In genomic region chr7:104643587-104644217, GRCh38 we compare ENCODE assay signal across 11 cellular contexts.
DNase-seq lines count a peak whose midpoint lies in the region.
"Had no signal": no experiment of that assay in that cellular context is flagged by ENCODE, and none has a peak within 500 bp of the region (broad histone marks: within the 10 kb centered on the region; RNA-seq: fewer than 3 reads in every experiment).

No MANE protein-coding gene starts in this region.

- peaks cover 17% of the 10 kb centered on the region for H3K27me3 ChIP-seq in adipocyte (replicated peaks; ENCODE audit: control insufficient read depth, insufficient read depth, low read length)
- H3K27me3 ChIP-seq: ovary, upper lobe of left lung had no signal

- H3K4me1 ChIP-seq in adipocyte (ENCODE audit: control insufficient read depth, insufficient read depth, low read length) = no peaks in the 10 kb centered on the region
- H3K4me1 ChIP-seq: upper lobe of left lung had no signal

- DNase-seq in EH (ENCODE audit: low read depth) = peak; percentile 3
- DNase-seq in HT1080 (ENCODE audit: low read depth) = peak; percentile 24
- peak; percentile 12 for DNase-seq in adipocyte (ENCODE audit: low read depth)
- peak; percentile 6 to 47 for DNase-seq in lung microvascular endothelial cell (ENCODE audit: low read depth in 2 of 2)
- DNase-seq in dedifferentiated amniotic fluid mesenchymal stem cell (ENCODE audit: extremely low spot score) = no peak
- DNase-seq in stimulated activated naive CD4-positive, alpha-beta T cell (lab: John Stamatoyannopoulos, UW) = no peak
- DNase-seq in activated T-cell treated with anti-CD3 and anti-CD28 coated beads, Interleukin-2, amount 50 U/mL, for 1 hour = no peak
- no peak for DNase-seq in stimulated activated CD4-positive, alpha-beta T cell treated with anti-CD3 and anti-CD28 coated beads, Interleukin-2, amount 100 ng/mL, for 48 hours
- DNase-seq: ovary, upper lobe of left lung had no signal

- no peak overlapping the region for H3K4me3 ChIP-seq in adipocyte (ENCODE audit: low read length)
- H3K4me3 ChIP-seq: ovary, SK-N-MC, upper lobe of left lung had no signal

- H3K9ac ChIP-seq in adipocyte (ENCODE audit: low read length) = no peak overlapping the region

- no peaks in the 10 kb centered on the region for H3K36me3 ChIP-seq in adipocyte (ENCODE audit: control insufficient read depth, insufficient read depth, low read length, severe bottlenecking)
- H3K36me3 ChIP-seq: ovary, upper lobe of left lung had no signal

- no peaks in the 10 kb centered on the region for H3K9me3 ChIP-seq in adipocyte (ENCODE audit: control insufficient read depth, low read length)
- H3K9me3 ChIP-seq: ovary, upper lobe of left lung had no signal

Comparison
In these comparisons a context has a peak if more than half of its experiments do, and no peak if none do; other contexts are left out.
1. DNase-seq: peak in EH (single experiment), HT1080 (single experiment), adipocyte (single experiment) and lung microvascular endothelial cell (2 of 2); none in dedifferentiated amniotic fluid mesenchymal stem cell (single experiment), stimulated activated naive CD4-positive, alpha-beta T cell (0 of 6), activated T-cell treated with anti-CD3 and anti-CD28 coated beads, Interleukin-2, amount 50 U/mL, for 1 hour (single experiment) and stimulated activated CD4-positive, alpha-beta T cell treated with anti-CD3 and anti-CD28 coated beads, Interleukin-2, amount 100 ng/mL, for 48 hours (0 of 2).